ENCODE assay signal across 21 cellular contexts in the genomic region with DNA sequence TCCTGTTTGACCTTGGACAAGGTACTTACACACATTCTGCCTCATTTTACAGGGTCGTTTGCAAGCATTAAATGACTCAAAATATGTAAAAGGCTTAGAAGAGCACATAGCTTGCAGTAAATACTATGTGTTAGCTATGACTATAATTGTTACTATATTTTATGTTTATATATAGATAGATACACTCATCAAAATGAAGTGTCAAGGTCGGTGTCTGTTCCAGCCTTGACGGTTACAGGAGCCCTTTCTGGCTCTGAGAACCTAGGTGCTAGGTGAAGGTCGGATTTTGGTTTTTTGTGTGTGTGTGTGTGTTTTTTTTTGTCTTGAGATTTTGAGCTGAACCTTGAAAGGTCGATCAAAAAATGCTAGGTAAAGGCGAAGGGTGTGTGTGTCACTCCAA. TPM values are rescaled to one million over a fixed set of nuclear protein-coding genes. Genes with fewer than 3 reads are reported as not detected.
"Had no signal": no experiment of that assay in that cellular context is flagged by ENCODE, and none has a peak within 500 bp of the region (broad histone marks: within the 10 kb centered on the region; RNA-seq: fewer than 3 reads in every experiment).

No MANE protein-coding gene starts in this region.

- H3K27me3 ChIP-seq: MG63 had no signal

- H3K9me2 ChIP-seq: SK-N-SH had no signal

- H3K4me2 ChIP-seq: SK-N-SH had no signal

- H3K9ac ChIP-seq: SK-N-SH had no signal

- DNase-seq: Karpas-422, KG1, MG63, NCI-H1092, NCI-H1105 treated with DMSO at 0.1 percent for 48 hours, NCI-H1417 treated with DMSO at 0.1 percent for 48 hours, NCI-H146, NCI-H1694 treated with DMSO at 0.1 percent for 48 hours, NCI-H1930, NCI-H2081 treated with DMSO at 0.1 percent for 48 hours, NCI-H2171, NCI-H226, NCI-H446, NCI-H510A, NCI-H524 treated with DMSO at 0.1 percent for 48 hours, NCI-H69, NCI-H774, RPMI8226, SHP77, SK-N-SH had no signal

- H3K4me3 ChIP-seq: MG63 had no signal

- H3K9me3 ChIP-seq: MG63, SK-N-SH had no signal

RNA-seq across cellular contexts. Expression of a gene that starts 47.3 kb away (rescaled TPM):
- total RNA-seq: HT-29 had no signal
- polyA plus RNA-seq: SK-N-SH had no signal
